Comparison of ENCODE assay signal across 24 cellular contexts in the genomic region with DNA sequence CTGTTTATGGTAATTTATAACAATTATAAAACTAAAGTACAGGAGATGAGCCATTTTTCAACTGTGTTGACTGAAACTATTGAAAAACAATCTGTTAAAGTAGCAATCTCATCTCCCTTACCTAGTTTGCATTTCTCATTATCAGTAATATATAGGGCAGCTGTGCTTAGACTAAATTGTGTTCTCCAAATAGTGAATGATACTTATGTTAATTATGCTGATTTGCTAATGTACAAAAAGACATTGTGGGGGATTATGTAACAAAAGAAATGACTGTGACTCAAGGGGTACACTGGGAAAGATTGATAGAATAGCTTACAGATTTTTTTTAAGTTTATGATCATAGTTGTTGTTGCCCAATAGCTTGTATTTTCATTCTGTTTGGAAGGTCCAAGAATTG.
"Had no signal": no experiment of that assay in that cellular context is flagged by ENCODE, and none has a peak within 500 bp of the region (broad histone marks: within the 10 kb centered on the region; RNA-seq: fewer than 3 reads in every experiment).

No MANE protein-coding gene starts in this region.

- H3K9ac ChIP-seq: parathyroid adenoma had no signal

- H3K27me3 ChIP-seq: esophagus muscularis mucosa, foreskin keratinocyte, neutrophil, right lobe of liver, thyroid gland had no signal

- ATAC-seq: activated T-cell treated with anti-CD3 and anti-CD28 coated beads, Interleukin-2, amount 50 U/mL, for 4 hours; foreskin keratinocyte; left lobe of liver; natural killer cell; right lobe of liver; stimulated activated memory B cell treated with anti-CD40 and anti-IgM and Interleukin-4, amounts not matched to agents 10 μg/mL and 1 μg/mL and 100 μg/mL, for 72 hours had no signal

- H3K79me2 ChIP-seq: parathyroid adenoma had no signal

- H3K4me2 ChIP-seq: smooth muscle cell had no signal

- FAIRE-seq: astrocyte, endothelial cell of umbilical vein, keratinocyte had no signal

- H3K9me3 ChIP-seq: esophagus muscularis mucosa, neutrophil, right lobe of liver, thyroid gland had no signal

- H3K4me3 ChIP-seq: esophagus muscularis mucosa, lung, right lobe of liver, smooth muscle cell, thyroid gland had no signal

- H3K4me1 ChIP-seq: esophagus muscularis mucosa, parathyroid adenoma, right lobe of liver, thyroid gland had no signal

- DNase-seq: activated CD4-positive, alpha-beta T cell treated with anti-CD3 and anti-CD28 coated beads, Interleukin-2, amount 50 U/mL, for 1 hour; activated CD4-positive, CD25-positive, alpha-beta regulatory T cell treated with anti-CD3 and anti-CD28 coated beads, Interleukin-2, amount 50 U/mL, for 72 hours; activated CD8-positive, alpha-beta memory T cell treated with anti-CD3 and anti-CD28 coated beads, Interleukin-2, amount 50 U/mL, for 4 hours; activated effector memory CD4-positive, alpha-beta T cell treated with Interleukin-2 at 50 U/mL for 16 hours; activated naive CD4-positive, alpha-beta T cell treated with anti-CD3 and anti-CD28 coated beads, Interleukin-2, amount 10 ng/mL, durations not matched to agents 7 days and 5 days; activated T-cell treated with anti-CD3 and anti-CD28 coated beads, Interleukin-2, amount 50 U/mL, for 4 hours; effector CD8-positive, alpha-beta T cell; foreskin keratinocyte; glutamatergic neuron; hippocampal formation; natural killer cell; right lobe of liver; stimulated activated CD4-positive, alpha-beta T cell treated with anti-CD3 and anti-CD28 coated beads, Interleukin-4, amount 100 ng/mL, for 24 hours; thyroid gland had no signal

- H3K27ac ChIP-seq: esophagus muscularis mucosa, foreskin keratinocyte, neutrophil, parathyroid adenoma, right lobe of liver, thyroid gland had no signal

- H2AFZ ChIP-seq: parathyroid adenoma had no signal

- H3K36me3 ChIP-seq: neutrophil, right lobe of liver, thyroid gland had no signal
